Comparison of ENCODE assay signal across 8 cellular contexts in genomic region chr9:112487008-112487798, GRCh38. TPM values are rescaled to one million over a fixed set of nuclear protein-coding genes. Genes with fewer than 3 reads are reported as not detected.
DNase-seq lines count a peak whose midpoint lies in the region; ATAC-seq and TF ChIP-seq lines count a peak whose summit lies in the region.

No MANE protein-coding gene starts in this region.

- peaks cover 33% of the 10 kb centered on the region for H3K4me1 ChIP-seq in A673 (ENCODE audit: insufficient read depth, low read length, poor library complexity, severe bottlenecking)
- H3K4me1 ChIP-seq in effector memory CD4-positive, alpha-beta T cell (ENCODE audit: control insufficient read depth, insufficient read depth, low read length, poor library complexity, severe bottlenecking) = no peaks in the 10 kb centered on the region

- no peaks in the 10 kb centered on the region for H3K27me3 Mint-ChIP-seq in activated CD8-positive, alpha-beta T cell treated with anti-CD3 and anti-CD28 coated beads for 36 hours
- no peaks in the 10 kb centered on the region for H3K27me3 Mint-ChIP-seq in mesothelial cell of epicardium (ENCODE audit: low read depth)

- peak overlapping the region; percentile 84 for H3K27ac Mint-ChIP-seq in activated CD8-positive, alpha-beta T cell treated with anti-CD3 and anti-CD28 coated beads for 36 hours
- H3K27ac Mint-ChIP-seq in mesothelial cell of epicardium = peak overlapping the region; percentile 97

- ATAC-seq in GM18519 (IDR thresholded peaks at IDR 0.05; ENCODE audit: low FRiP score, unreplicated experiment) (peak; percentile 29), HG03045 (IDR thresholded peaks at IDR 0.05; ENCODE audit: unreplicated experiment) (peak; percentile 52)
- peak; percentile 32 for ATAC-seq in activated CD8-positive, alpha-beta T cell treated with anti-CD3 and anti-CD28 coated beads for 36 hours

- H3K27ac ChIP-seq in A673 (ENCODE audit: low read depth, low read length, poor library complexity, severe bottlenecking) = peak overlapping the region; percentile 88
- no peak overlapping the region for H3K27ac ChIP-seq in effector memory CD4-positive, alpha-beta T cell (ENCODE audit: insufficient read depth, low read length, poor library complexity, severe bottlenecking)

- TF ChIP-seq CTCF in A673 (conservative IDR thresholded peaks at IDR 0.05; ENCODE audit: low read depth, low read length) (no peak), mesothelial cell of epicardium (IDR thresholded peaks at IDR 0.05; ENCODE audit: unreplicated experiment) (no peak)
- TF ChIP-seq CTCF in activated CD8-positive, alpha-beta T cell treated with anti-CD3 and anti-CD28 coated beads for 36 hours (IDR thresholded peaks at IDR 0.05) = no peak

- CTCF ChIA-PET in A673 (lab: Charles Lee) = no interaction called here
- CTCF ChIA-PET in activated CD8-positive, alpha-beta T cell treated with anti-CD3 and anti-CD28 coated beads for 36 hours (lab: Charles Lee) = interaction anchor here (1.1 to 1.8 kb wide), 2 partner anchors 125 to 306 kb away, joined by 3 to 6 read pairs; no protein-coding TSS in a partner anchor

- DNase-seq in A673 (ENCODE audit: low spot score) (peak; percentile 83), NCI-H446 treated with DMSO at 0.1 percent for 48 hours (lab: John Stamatoyannopoulos, UW) (peak; percentile 6), mesothelial cell of epicardium (ENCODE audit: low spot score in 2 of 2, unreplicated experiment in 2 of 2) (peak; percentile 35 to 66)
- peak; percentile 70 for DNase-seq in activated CD8-positive, alpha-beta T cell treated with anti-CD3 and anti-CD28 coated beads for 36 hours
- DNase-seq in effector memory CD4-positive, alpha-beta T cell = peak; percentile 8 to 22 (median 16)
- DNase-seq in stimulated activated CD8-positive, alpha-beta memory T cell treated with anti-CD3 and anti-CD28 coated beads, Interleukin-2, amount 100 ng/mL, for 48 hours (ENCODE audit: low read depth in 2 of 2) = peak; percentile 41 to 52

- H3K4me3 Mint-ChIP-seq in activated CD8-positive, alpha-beta T cell treated with anti-CD3 and anti-CD28 coated beads for 36 hours = peak overlapping the region; percentile 94
- H3K4me3 Mint-ChIP-seq in mesothelial cell of epicardium = peak overlapping the region; percentile 97

- H3K36me3 Mint-ChIP-seq in activated CD8-positive, alpha-beta T cell treated with anti-CD3 and anti-CD28 coated beads for 36 hours (ENCODE audit: low read depth) = peaks cover 14% of the 10 kb centered on the region
- H3K36me3 Mint-ChIP-seq in mesothelial cell of epicardium = peaks cover 1% of the 10 kb centered on the region

- POLR2A ChIA-PET in A673 (lab: Charles Lee; ENCODE audit: low non-redundant PET) = interaction anchor here (0.7 kb wide), 1 partner anchor 46 kb away, joined by 6 read pairs; no protein-coding TSS in a partner anchor
- POLR2A ChIA-PET in activated CD8-positive, alpha-beta T cell treated with anti-CD3 and anti-CD28 coated beads for 36 hours (lab: Charles Lee) = interaction anchor here (0.6 to 2.3 kb wide), 5 partner anchors 10 to 264 kb away, joined by 3 to 11 read pairs (median 7); partner anchors contain the start of gene HSDL2

- no peaks in the 10 kb centered on the region for H3K36me3 ChIP-seq in A673 (ENCODE audit: insufficient read depth, low read length, poor library complexity, severe bottlenecking)
- no peaks in the 10 kb centered on the region for H3K36me3 ChIP-seq in effector memory CD4-positive, alpha-beta T cell (ENCODE audit: control insufficient read depth, insufficient read depth, low read length)

- H3K4me3 ChIP-seq in A673 (ENCODE audit: low read depth, low read length, poor library complexity, severe bottlenecking) = peak overlapping the region; percentile 72
- peak overlapping the region; percentile 85 for H3K4me3 ChIP-seq in effector memory CD4-positive, alpha-beta T cell (ENCODE audit: insufficient read depth, low read depth, low read length, poor library complexity, severe bottlenecking)

- intact Hi-C loops in A673 (cut with micrococcal nuclease; ENCODE audit: unreplicated experiment) = no loop called here
- intact Hi-C loops in activated CD8-positive, alpha-beta T cell treated with anti-CD3 and anti-CD28 coated beads for 36 hours (cut with micrococcal nuclease) = no loop called here

- H3K27me3 ChIP-seq in A673 (replicated peaks; ENCODE audit: insufficient read depth, low read depth, low read length, poor library complexity) = no peaks in the 10 kb centered on the region
- H3K27me3 ChIP-seq in effector memory CD4-positive, alpha-beta T cell (replicated peaks; ENCODE audit: control insufficient read depth, insufficient read depth, low read length, poor library complexity, severe bottlenecking) = no peaks in the 10 kb centered on the region

- BruUV-seq in A673 (replicated peaks; lab: Mats Ljungman, UMichigan) = no TSS peak

- H3K9me3 ChIP-seq in A673 (ENCODE audit: low read depth, low read length, poor library complexity, severe bottlenecking) = no peaks in the 10 kb centered on the region
- no peaks in the 10 kb centered on the region for H3K9me3 ChIP-seq in effector memory CD4-positive, alpha-beta T cell (ENCODE audit: control insufficient read depth, low read length)

- no peaks in the 10 kb centered on the region for H3K9me3 Mint-ChIP-seq in activated CD8-positive, alpha-beta T cell treated with anti-CD3 and anti-CD28 coated beads for 36 hours
- H3K9me3 Mint-ChIP-seq in mesothelial cell of epicardium = peaks cover under 1% of the 10 kb centered on the region

- peaks cover 37% of the 10 kb centered on the region for H3K4me1 Mint-ChIP-seq in activated CD8-positive, alpha-beta T cell treated with anti-CD3 and anti-CD28 coated beads for 36 hours (ENCODE audit: low read depth)
- peaks cover 39% of the 10 kb centered on the region for H3K4me1 Mint-ChIP-seq in mesothelial cell of epicardium

RNA-seq across cellular contexts. Expression of gene KIAA1958, which starts 0.6 kb away (rescaled TPM):
- total RNA-seq in A673 (2021) (28.6 and 30.7 TPM in 2 replicates), mesothelial cell of epicardium (26.9 to 28.3 TPM (median 26.9 TPM) in 3 replicates)
- 10 to 100 TPM; 14.9 to 15.3 TPM for total RNA-seq in activated CD8-positive, alpha-beta T cell treated with anti-CD3 and anti-CD28 coated beads for 36 hours

Comparison
In these comparisons a context has a peak if more than half of its experiments do, and no peak if none do; other contexts are left out.
1. DNase-seq: peak in every context shown above with its lines; median percentile 83 in A673; 70 in activated CD8-positive, alpha-beta T cell treated with anti-CD3 and anti-CD28 coated beads for 36 hours; 50 in mesothelial cell of epicardium; 46 in stimulated activated CD8-positive, alpha-beta memory T cell treated with anti-CD3 and anti-CD28 coated beads, Interleukin-2, amount 100 ng/mL, for 48 hours; 16 in effector memory CD4-positive, alpha-beta T cell; 6 in NCI-H446 treated with DMSO at 0.1 percent for 48 hours.